Comparison of ENCODE assay signal across 8 cellular contexts in the genomic region with DNA sequence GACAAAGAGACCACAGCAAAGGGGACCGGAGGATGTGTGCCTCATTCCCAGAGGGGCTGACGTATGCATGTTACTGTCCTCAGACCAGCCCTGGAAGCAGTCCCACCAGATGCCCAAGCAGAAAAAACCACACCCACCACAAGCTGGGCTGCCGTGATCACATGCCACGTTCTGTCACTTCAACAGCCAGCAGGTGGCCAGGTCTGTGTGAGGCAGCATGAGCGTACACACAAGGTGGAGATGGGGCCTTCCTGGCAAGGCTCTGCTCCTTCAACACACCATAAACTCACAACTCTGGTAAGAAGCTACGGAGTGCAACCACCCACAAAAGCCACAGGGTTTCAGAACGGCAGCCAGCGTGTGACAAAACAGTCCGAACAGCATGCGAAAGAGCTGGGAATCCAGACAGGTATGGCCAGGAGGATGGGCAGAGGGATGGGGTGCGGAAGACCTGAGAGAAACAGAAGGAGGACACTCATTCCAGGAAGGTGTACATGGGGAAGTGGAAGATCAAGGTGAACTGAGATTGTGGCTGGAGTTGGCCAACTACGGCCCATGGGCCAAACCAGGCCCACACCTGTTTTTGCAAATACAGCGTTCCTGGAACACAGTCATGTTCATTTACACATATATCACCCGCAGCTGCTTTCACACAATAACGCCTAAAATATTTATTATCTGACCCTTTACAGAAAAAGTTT.
DNase-seq lines count a peak whose midpoint lies in the region; ATAC-seq lines count a peak whose summit lies in the region.

No MANE protein-coding gene starts in this region.

- peak; percentile 76 for ATAC-seq in GM19455 (IDR thresholded peaks at IDR 0.05; ENCODE audit: unreplicated experiment)
- peak; percentile 80 for ATAC-seq in HG03457 (IDR thresholded peaks at IDR 0.05; ENCODE audit: unreplicated experiment)
- peak; percentile 94 for ATAC-seq in stimulated activated memory B cell treated with anti-CD40 and anti-IgM and Interleukin-4, amounts not matched to agents 10 μg/mL and 1 μg/mL and 100 μg/mL, for 72 hours

- peak overlapping the region; percentile 15 for H3K27ac Mint-ChIP-seq in stimulated activated memory B cell treated with anti-CD40 and anti-IgM and Interleukin-4, amounts not matched to agents 10 μg/mL and 1 μg/mL and 100 μg/mL, for 72 hours

- peaks cover 76% of the 10 kb centered on the region for H3K36me3 Mint-ChIP-seq in stimulated activated memory B cell treated with anti-CD40 and anti-IgM and Interleukin-4, amounts not matched to agents 10 μg/mL and 1 μg/mL and 100 μg/mL, for 72 hours

- peaks cover 46% of the 10 kb centered on the region for H3K4me1 Mint-ChIP-seq in stimulated activated memory B cell treated with anti-CD40 and anti-IgM and Interleukin-4, amounts not matched to agents 10 μg/mL and 1 μg/mL and 100 μg/mL, for 72 hours

- peak overlapping the region; percentile 40 for H3K4me3 Mint-ChIP-seq in stimulated activated memory B cell treated with anti-CD40 and anti-IgM and Interleukin-4, amounts not matched to agents 10 μg/mL and 1 μg/mL and 100 μg/mL, for 72 hours

- no peaks in the 10 kb centered on the region for H3K9me3 Mint-ChIP-seq in stimulated activated memory B cell treated with anti-CD40 and anti-IgM and Interleukin-4, amounts not matched to agents 10 μg/mL and 1 μg/mL and 100 μg/mL, for 72 hours

- DNase-seq in COLO668 (lab: John Stamatoyannopoulos, UW; ENCODE audit: unreplicated experiment): peak; percentile 11
- DNase-seq in activated CD4-positive, alpha-beta T cell treated with anti-CD3 and anti-CD28 coated beads, Interleukin-2, amount 50 U/mL, for 1 hour: peak; percentile 50
- peak; percentile 67 for DNase-seq in germinal center (ENCODE audit: low spot score)
- DNase-seq in NCI-H1048 (lab: John Stamatoyannopoulos, UW): no peak
- no peak for DNase-seq in NCI-H446 (lab: John Stamatoyannopoulos, UW)

- H3K27me3 Mint-ChIP-seq in stimulated activated memory B cell treated with anti-CD40 and anti-IgM and Interleukin-4, amounts not matched to agents 10 μg/mL and 1 μg/mL and 100 μg/mL, for 72 hours: no peaks in the 10 kb centered on the region

Comparison
In these comparisons a context has a peak if more than half of its experiments do, and no peak if none do; other contexts are left out.
1. DNase-seq: peak in COLO668 (single experiment), activated CD4-positive, alpha-beta T cell treated with anti-CD3 and anti-CD28 coated beads, Interleukin-2, amount 50 U/mL, for 1 hour (single experiment) and germinal center (single experiment); none in NCI-H1048 (single experiment) and NCI-H446 (0 of 2).
2. Peak in every context shown above with its lines, with median percentiles within 50 percentile points of each other: ATAC-seq.